ENCODE assay signal across 1 cellular context in genomic region chr2:112542123-112542973, GRCh38.
TF ChIP-seq lines count a peak whose summit lies in the region.

Gene POLR1B, plus strand, starts transcription at chr2:112542465. Its CDS starts 30 bp downstream, at chr2:112542495.

TF ChIP-seq in A549, 52 proteins besides CTCF, POLR2A, EP300 and RAD21 (continued from another document):
- no peak for TF ChIP-seq NFE2L2 (conservative IDR thresholded peaks at IDR 0.05; ENCODE audit: low read length)
- TF ChIP-seq MAX (IDR thresholded peaks at IDR 0.05) = peak; percentile 98
- peak; percentile 97 for TF ChIP-seq KDM1A (IDR thresholded peaks at IDR 0.05; ENCODE audit: low read depth)
- no peak for TF ChIP-seq HDAC2 (IDR thresholded peaks at IDR 0.05)
- TF ChIP-seq CBX8 (IDR thresholded peaks at IDR 0.05) = no peak
- TF ChIP-seq TP53 (CRISPR knock-in tag; IDR thresholded peaks at IDR 0.05) = no peak
- TF ChIP-seq JUNB (IDR thresholded peaks at IDR 0.05) = no peak
- no peak for TF ChIP-seq ZC3H11A (IDR thresholded peaks at IDR 0.05)
- TF ChIP-seq GATA3 (IDR thresholded peaks at IDR 0.05; ENCODE audit: borderline replicate concordance) = peak; percentile 5; the same call in 1 of the 2 replicates
- TF ChIP-seq EHMT2 (IDR thresholded peaks at IDR 0.05; ENCODE audit: low read depth) = no peak
- TF ChIP-seq FOXS1 (CRISPR knock-in tag; IDR thresholded peaks at IDR 0.05) = no peak
- no peak for TF ChIP-seq EHF (CRISPR knock-in tag; IDR thresholded peaks at IDR 0.05)
- no peak for TF ChIP-seq FOSB (CRISPR knock-in tag; IDR thresholded peaks at IDR 0.05)
- no peak for TF ChIP-seq RNF2 (IDR thresholded peaks at IDR 0.05; ENCODE audit: borderline replicate concordance, low read depth)
- TF ChIP-seq MAFK (IDR thresholded peaks at IDR 0.05; ENCODE audit: partially characterized antibody) = no peak
- TF ChIP-seq CHD2 (IDR thresholded peaks at IDR 0.05; ENCODE audit: low read length, partially characterized antibody) = peak; percentile 65
- TF ChIP-seq MYC (IDR thresholded peaks at IDR 0.05; ENCODE audit: borderline replicate concordance, low read length) = peak; percentile 92; the same call in 1 of the 2 replicates
- TF ChIP-seq NR3C1 (IDR thresholded peaks at IDR 0.05) = no peak
- no peak for TF ChIP-seq RCOR1 (IDR thresholded peaks at IDR 0.05; ENCODE audit: low read depth, low read length)
- no peak for TF ChIP-seq HOXB13 (CRISPR knock-in tag; IDR thresholded peaks at IDR 0.05; ENCODE audit: low read depth)
- TF ChIP-seq JUN (IDR thresholded peaks at IDR 0.05) = peak; percentile 69 to 88; a peak in 3 of 5 replicates
- no peak for TF ChIP-seq SREBF2 (IDR thresholded peaks at IDR 0.05)
- no peak for TF ChIP-seq FOSL2 (IDR thresholded peaks at IDR 0.05)
- 0 out of 2 replicates have a peak, but pooled peaks have one; percentile 5 for TF ChIP-seq FOSL2 (CRISPR knock-in tag; IDR thresholded peaks at IDR 0.05)
- TF ChIP-seq SMC3 (IDR thresholded peaks at IDR 0.05) = no peak
- no peak for TF ChIP-seq ELK1 (IDR thresholded peaks at IDR 0.05; ENCODE audit: low read depth, low read length)
- no peak for TF ChIP-seq ZNF302 (CRISPR knock-in tag; IDR thresholded peaks at IDR 0.05)
- peak; percentile 80 for TF ChIP-seq PHF8 (IDR thresholded peaks at IDR 0.05; ENCODE audit: borderline replicate concordance, low read depth)
- TF ChIP-seq HMGXB4 (CRISPR knock-in tag; IDR thresholded peaks at IDR 0.05; ENCODE audit: borderline replicate concordance) = no peak
- TF ChIP-seq ZSCAN20 (CRISPR knock-in tag; IDR thresholded peaks at IDR 0.05) = no peak
- no peak for TF ChIP-seq MAZ (IDR thresholded peaks at IDR 0.05; ENCODE audit: borderline replicate concordance, low read depth, low read length)
- peak; percentile 29; the same call in 1 of the 3 replicates for TF ChIP-seq BCL3 (IDR thresholded peaks at IDR 0.05)
- no peak for TF ChIP-seq HOXB5 (CRISPR knock-in tag; IDR thresholded peaks at IDR 0.05)
- peak; percentile 57; the same call in 1 of the 2 replicates for TF ChIP-seq TFCP2L1 (CRISPR knock-in tag; IDR thresholded peaks at IDR 0.05)
- no peak for TF ChIP-seq CBX2 (IDR thresholded peaks at IDR 0.05; ENCODE audit: borderline replicate concordance, low read depth)
- peak; percentile 78 for TF ChIP-seq E2F6 (IDR thresholded peaks at IDR 0.05; ENCODE audit: borderline replicate concordance, low read depth)
